In genomic region chr22:19720999-19721485, GRCh38 we compare ENCODE assay signal across 1 cellular context.
TF ChIP-seq lines count a peak whose summit lies in the region.

No MANE protein-coding gene starts in this region.

TF ChIP-seq in IMR-90, 13 proteins besides CTCF, POLR2A, EP300 and RAD21:
- no peak for TF ChIP-seq MAFK (IDR thresholded peaks at IDR 0.05; ENCODE audit: low read depth, low read length)
- TF ChIP-seq MXI1 (IDR thresholded peaks at IDR 0.05; ENCODE audit: borderline replicate concordance, low read depth, low read length), result no peak
- no peak for TF ChIP-seq CEBPB (IDR thresholded peaks at IDR 0.05; ENCODE audit: low read depth, low read length)
- TF ChIP-seq USF2 (IDR thresholded peaks at IDR 0.05; ENCODE audit: low read depth, low read length), result no peak
- no peak for TF ChIP-seq BHLHE40 (IDR thresholded peaks at IDR 0.05; ENCODE audit: low read depth, low read length)
- TF ChIP-seq CHD1 (IDR thresholded peaks at IDR 0.05; ENCODE audit: low read depth, low read length), result no peak
- TF ChIP-seq SMC3 (IDR thresholded peaks at IDR 0.05; ENCODE audit: low read depth, low read length), result no peak
- no peak for TF ChIP-seq ELK1 (IDR thresholded peaks at IDR 0.05; ENCODE audit: borderline replicate concordance, low read depth, low read length)
- no peak for TF ChIP-seq FOS (IDR thresholded peaks at IDR 0.05; ENCODE audit: low read depth, low read length)
- TF ChIP-seq NFE2L2 (IDR thresholded peaks at IDR 0.05; ENCODE audit: low read depth, low read length), result no peak
- TF ChIP-seq RCOR1 (IDR thresholded peaks at IDR 0.05; ENCODE audit: insufficient replicate concordance, low read length), result no peak
- TF ChIP-seq RFX5 (IDR thresholded peaks at IDR 0.05; ENCODE audit: low read depth, low read length), result no peak
- no peak for TF ChIP-seq MAZ (IDR thresholded peaks at IDR 0.05; ENCODE audit: borderline replicate concordance, low read depth, low read length)
